Comparison of ENCODE assay signal across 29 cellular contexts in genomic region chr7:115346685-115347084, GRCh38.
DNase-seq lines count a peak whose midpoint lies in the region; ATAC-seq, FAIRE-seq and TF ChIP-seq lines count a peak whose summit lies in the region.
"Had no signal": no experiment of that assay in that cellular context is flagged by ENCODE, and none has a peak within 500 bp of the region (broad histone marks: within the 10 kb centered on the region; RNA-seq: fewer than 3 reads in every experiment).

No MANE protein-coding gene starts in this region.

- CTCF ChIA-PET in H1 (lab: Charles Lee; ENCODE audit: partially characterized antibody), result interaction anchor here (0.7 to 1.2 kb wide), 2 partner anchors 10 to 438 kb away, joined by 3 read pairs; no protein-coding TSS in a partner anchor

- H3K23ac ChIP-seq in H1 (ENCODE audit: insufficient read length), result no peak overlapping the region
- H3K23ac ChIP-seq in mesendoderm (ENCODE audit: low read length), result no peak overlapping the region

- H3K23me2 ChIP-seq in H1 (ENCODE audit: low read depth, low read length), result no peaks in the 10 kb centered on the region

- H2AK5ac ChIP-seq in H1 (ENCODE audit: low read depth, low read length) (no peak overlapping the region), mesendoderm (ENCODE audit: low read length) (no peak overlapping the region)

- H3K9ac ChIP-seq in H1 (replicated peaks in 1 of 4; ENCODE audit: extremely low read depth in 1 of 4, low read depth in 3 of 4, low read length in 3 of 4) (no peak overlapping the region), mesendoderm (ENCODE audit: low read length) (no peak overlapping the region)
- H3K9ac ChIP-seq: BLaER1 treated with 17β-estradiol and CSF1 and Interleukin-3, amounts not matched to agents 10 nM and 100 nM had no signal

- no peak overlapping the region for H3K4ac ChIP-seq in H1 (replicated peaks; ENCODE audit: insufficient read length, low read depth, low read length)
- H3K4ac ChIP-seq in mesendoderm (ENCODE audit: low read depth, low read length), result no peak overlapping the region

- no peaks in the 10 kb centered on the region for H3K9me3 ChIP-seq in H1 (ENCODE audit: insufficient read depth in 2 of 2, low read depth in 1 of 2, low read length in 1 of 2)
- H3K9me3 ChIP-seq: BLaER1 treated with 17β-estradiol and CSF1 and Interleukin-3, amounts not matched to agents 10 nM and 100 nM had no signal

- no peaks in the 10 kb centered on the region for H4K20me1 ChIP-seq in H1 (replicated peaks in 1 of 2; ENCODE audit: control insufficient read depth in 1 of 2, insufficient read depth in 2 of 2, low read length in 2 of 2)
- H4K20me1 ChIP-seq: BLaER1 treated with 17β-estradiol and CSF1 and Interleukin-3, amounts not matched to agents 10 nM and 100 nM had no signal

- H3K4me3 ChIP-seq in AG10803 (ENCODE audit: low read length), result no peak overlapping the region
- H3K4me3 ChIP-seq in HFF-Myc (replicated peaks; ENCODE audit: low read depth, low read length), result no peak overlapping the region
- no peak overlapping the region for H3K4me3 ChIP-seq in H1 (ENCODE audit: extremely low read depth in 1 of 4, insufficient read depth in 2 of 4, low read depth in 3 of 4, low read length in 4 of 4)
- no peak overlapping the region for H3K4me3 ChIP-seq in mesendoderm (ENCODE audit: low read length)
- H3K4me3 ChIP-seq: BLaER1 treated with 17β-estradiol and CSF1 and Interleukin-3, amounts not matched to agents 10 nM and 100 nM; GM12878; K562; SK-N-MC had no signal

- TF ChIP-seq CTCF in AG10803 (conservative IDR thresholded peaks at IDR 0.05; ENCODE audit: low read length) (no peak), HFF-Myc (IDR thresholded peaks at IDR 0.05; ENCODE audit: low read depth, low read length, missing control alignments) (no peak), H1 (IDR thresholded peaks at IDR 0.05; ENCODE audit: control extremely low read depth in 1 of 3, insufficient read depth in 1 of 3, low read depth in 1 of 3, low read length in 3 of 3) (no peak)

- H3K56ac ChIP-seq in H1 (replicated peaks; ENCODE audit: insufficient read length, low read depth, low read length) (no peak overlapping the region), mesendoderm (ENCODE audit: low read length) (no peak overlapping the region)

- TF ChIP-seq EP300 in H1 (IDR thresholded peaks at IDR 0.05; ENCODE audit: borderline replicate concordance in 1 of 2, low read depth in 2 of 2, low read length in 2 of 2), result no peak

- H3K36me3 ChIP-seq in H1 (ENCODE audit: control insufficient read depth in 2 of 4, insufficient read depth in 4 of 4, low read length in 3 of 4) (no peaks in the 10 kb centered on the region), mesendoderm (ENCODE audit: control insufficient read depth, insufficient read depth, low read length) (no peaks in the 10 kb centered on the region)
- H3K36me3 ChIP-seq: BLaER1 treated with 17β-estradiol and CSF1 and Interleukin-3, amounts not matched to agents 10 nM and 100 nM had no signal

- H3K27me3 ChIP-seq in H1 (replicated peaks in 1 of 4; ENCODE audit: control insufficient read depth in 3 of 4, extremely low read depth in 1 of 4, insufficient read depth in 3 of 4, low read length in 3 of 4) (peaks cover 0 to 1% (median 0%) of the 10 kb centered on the region in 4 experiments; a peak in 1 of 7 replicates), mesendoderm (ENCODE audit: insufficient read depth, low read length, poor library complexity) (no peaks in the 10 kb centered on the region)
- H3K27me3 ChIP-seq: BLaER1 treated with 17β-estradiol and CSF1 and Interleukin-3, amounts not matched to agents 10 nM and 100 nM had no signal

- H3K4me2 ChIP-seq in H1 (ENCODE audit: insufficient read depth in 1 of 2, low read depth in 2 of 2, low read length in 2 of 2), result no peak overlapping the region
- no peak overlapping the region for H3K4me2 ChIP-seq in mesendoderm (ENCODE audit: low read length)
- H3K4me2 ChIP-seq: BLaER1 treated with 17β-estradiol and CSF1 and Interleukin-3, amounts not matched to agents 10 nM and 100 nM had no signal

- H2AFZ ChIP-seq in H1 (ENCODE audit: low read length), result no peak overlapping the region

- no peak overlapping the region for H2BK5ac ChIP-seq in H1 (ENCODE audit: low read depth, low read length)
- no peak overlapping the region for H2BK5ac ChIP-seq in mesendoderm (ENCODE audit: low read length)

- H3K79me1 ChIP-seq in H1 (ENCODE audit: low read depth, low read length) (no peaks in the 10 kb centered on the region), mesendoderm (ENCODE audit: low read length) (no peaks in the 10 kb centered on the region)

- H4K5ac ChIP-seq in H1 (ENCODE audit: insufficient read length, low read depth, low read length), result no peak overlapping the region
- H4K5ac ChIP-seq in mesendoderm (ENCODE audit: low read length), result no peak overlapping the region

- H2BK12ac ChIP-seq in H1 (ENCODE audit: low read depth, low read length), result no peak overlapping the region

- WGBS in H1 (ENCODE audit: extremely low coverage in 1 of 2, insufficient coverage in 1 of 2, insufficient read length in 1 of 2, insufficient replicate concordance in 2 of 2, low coverage in 1 of 2, low lambda C conversion rate in 2 of 2, missing lambda C conversion rate in 1 of 2), 2 experiments, result 85% methylated on average over 1 of the region's 1 CpG; no CpG with 5 or more reads in 1 of the 2 experiments
- no CpG with 5 or more reads among the region's 1 CpG for WGBS in mesendoderm (ENCODE audit: extremely low coverage, insufficient coverage, low lambda C conversion rate)

- POLR2A ChIA-PET in H1 (lab: Charles Lee; ENCODE audit: partially characterized antibody), result no interaction called here

- H3K14ac ChIP-seq in H1 (ENCODE audit: insufficient read length), result no peak overlapping the region

- no peak overlapping the region for H4K91ac ChIP-seq in H1 (replicated peaks; ENCODE audit: insufficient read length, low read length)

- H2BK120ac ChIP-seq in H1 (replicated peaks; ENCODE audit: low read depth, low read length) (no peak overlapping the region), mesendoderm (ENCODE audit: low read depth, low read length) (no peak overlapping the region)

- H2BK20ac ChIP-seq in H1 (ENCODE audit: low read length), result no peak overlapping the region

- H3K79me2 ChIP-seq in H1 (ENCODE audit: control insufficient read depth in 1 of 2, insufficient read depth in 2 of 2, low read length in 2 of 2) (no peaks in the 10 kb centered on the region), mesendoderm (ENCODE audit: control insufficient read depth, insufficient read depth, low read length) (no peaks in the 10 kb centered on the region)

- H2BK15ac ChIP-seq in H1 (ENCODE audit: low read length) (no peak overlapping the region), mesendoderm (replicated peaks; ENCODE audit: low read depth) (no peak overlapping the region)

- DNase-seq in AG10803 (ENCODE audit: low read depth) (peak; percentile 46), HFF-Myc (ENCODE audit: extremely low read depth, low read depth) (peak; percentile 91), H1 (ENCODE audit: low read depth in 1 of 2, low spot score in 2 of 2) (no peak), mesendoderm (peak; percentile 25), caudate nucleus (lab: John Stamatoyannopoulos, UW) (no peak)
- DNase-seq in stimulated activated CD4-positive, alpha-beta T cell treated with anti-CD3 and anti-CD28 coated beads, Interleukin-4, amount 100 ng/mL, for 1 hour, result no peak
- no peak for DNase-seq in activated CD8-positive, alpha-beta memory T cell treated with anti-CD3 and anti-CD28 coated beads for 24 hours
- DNase-seq: 8988T; ACHN; CD4-positive, alpha-beta T cell; GDM1; MV-4-11; NCI-H1105; NCI-H1436 treated with DMSO at 0.1 percent for 48 hours; NCI-H1930; NCI-H2107; NCI-H524 treated with DMSO at 0.1 percent for 48 hours; NCI-H82; NK-92 treated with Interleukin-12 subunit alpha and Interleukin-12 subunit beta, amount 100 ng/mL, for 24 hours; SHP77 treated with DMSO at 0.1 percent for 48 hours had no signal

- H3K18ac ChIP-seq in H1 (ENCODE audit: extremely low read depth, low read length), result no peak overlapping the region
- H3K18ac ChIP-seq in mesendoderm (ENCODE audit: low read length), result no peak overlapping the region

- TF ChIP-seq POLR2A in H1 (IDR thresholded peaks at IDR 0.05; ENCODE audit: control extremely low read depth in 1 of 2, low read depth in 2 of 2, low read length in 2 of 2), result no peak

- H3K4me1 ChIP-seq in H1 (replicated peaks in 1 of 4; ENCODE audit: control insufficient read depth in 3 of 4, insufficient read depth in 4 of 4, low read length in 3 of 4) (no peaks in the 10 kb centered on the region), mesendoderm (ENCODE audit: control insufficient read depth, low read depth, low read length) (no peaks in the 10 kb centered on the region)
- H3K4me1 ChIP-seq: BLaER1 treated with 17β-estradiol and CSF1 and Interleukin-3, amounts not matched to agents 10 nM and 100 nM had no signal

- no peak overlapping the region for H4K8ac ChIP-seq in H1 (ENCODE audit: extremely low read depth, insufficient read depth, low read length)
- H4K8ac ChIP-seq in mesendoderm (ENCODE audit: low read depth, low read length), result no peak overlapping the region

- no peak for ATAC-seq in GM21723 (IDR thresholded peaks at IDR 0.05; ENCODE audit: unreplicated experiment)
- ATAC-seq: GM12878, K562, Panc1 had no signal

- TF ChIP-seq RAD21 in H1 (IDR thresholded peaks at IDR 0.05 in 1 of 2, conservative IDR thresholded peaks at IDR 0.05 in 1 of 2; ENCODE audit: low read depth in 2 of 2, low read length in 2 of 2), result no peak

- FAIRE-seq in H1 (lab: Jason Lieb, UNC), result peak; percentile 39
- FAIRE-seq: D721Med, GM12878, H54, HTR-8/SVneo, K562 had no signal

- H3K27ac ChIP-seq in H1 (ENCODE audit: low read depth, low read length) (no peak overlapping the region), mesendoderm (ENCODE audit: low read depth, low read length) (no peak overlapping the region), caudate nucleus (ENCODE audit: low read depth, low read length) (no peak overlapping the region)
- H3K27ac ChIP-seq: BLaER1 treated with 17β-estradiol and CSF1 and Interleukin-3, amounts not matched to agents 10 nM and 100 nM; SK-N-MC had no signal

TF ChIP-seq in H1, 55 proteins besides CTCF, POLR2A, EP300 and RAD21:
- TF ChIP-seq SIX5 (IDR thresholded peaks at IDR 0.05; ENCODE audit: low read depth, low read length) (no peak), KDM5A (IDR thresholded peaks at IDR 0.05; ENCODE audit: low read length) (no peak), BCL11A (IDR thresholded peaks at IDR 0.05; ENCODE audit: low read depth in 2 of 2, low read length in 2 of 2) (no peak)

Comparison
In these comparisons a context has a peak if more than half of its experiments do, and no peak if none do; other contexts are left out.
1. DNase-seq: peak in AG10803 (single experiment), HFF-Myc (single experiment) and mesendoderm (single experiment); none in H1 (0 of 2), stimulated activated CD4-positive, alpha-beta T cell treated with anti-CD3 and anti-CD28 coated beads, Interleukin-4, amount 100 ng/mL, for 1 hour (single experiment), activated CD8-positive, alpha-beta memory T cell treated with anti-CD3 and anti-CD28 coated beads for 24 hours (single experiment) and caudate nucleus (0 of 61).